21 cellular contexts compared by ENCODE assay signal in genomic region chr1:99181892-99182291, GRCh38.
DNase-seq lines count a peak whose midpoint lies in the region; ATAC-seq, FAIRE-seq and TF ChIP-seq lines count a peak whose summit lies in the region.
"Had no signal": no experiment of that assay in that cellular context is flagged by ENCODE, and none has a peak within 500 bp of the region (broad histone marks: within the 10 kb centered on the region; RNA-seq: fewer than 3 reads in every experiment).

No MANE protein-coding gene starts in this region.

- H3K27me3 ChIP-seq in K562 (ENCODE audit: control insufficient read depth in 2 of 2, insufficient read depth in 2 of 2, low read length in 2 of 2) (no peaks in the 10 kb centered on the region), gastroesophageal sphincter (no peaks in the 10 kb centered on the region)
- H3K27me3 ChIP-seq: BLaER1 had no signal

- H3K36me3 ChIP-seq in K562 (ENCODE audit: control insufficient read depth, insufficient read depth, low read length), result no peaks in the 10 kb centered on the region
- H3K36me3 ChIP-seq in gastroesophageal sphincter, result no peaks in the 10 kb centered on the region
- H3K36me3 ChIP-seq: BLaER1 had no signal

- POLR2A ChIA-PET in K562 (lab: Yijun Ruan, JAX), result no interaction called here

- WGBS in K562 (ENCODE audit: insufficient coverage, low coverage, missing lambda C conversion rate), result 9% methylated on average over 2 of the region's 2 CpGs
- WGBS in gastroesophageal sphincter (ENCODE audit: low coverage in 1 of 2), 2 donors, result 45 to 51% methylated on average over 2 of the region's 2 CpGs

- no peak for FAIRE-seq in K562 (lab: Jason Lieb, UNC)
- FAIRE-seq: G401.6, GM12878, GM18507, RCC 7860 had no signal

- no peak for DNase-seq in Right ventricle myocardium inferior (ENCODE audit: missing footprints)
- DNase-seq in left ventricle myocardium superior, result no peak
- no peak for DNase-seq in K562 (ENCODE audit: extremely low read depth in 1 of 4, low spot score in 3 of 4)
- no peak for DNase-seq in NAMALWA (ENCODE audit: low spot score)
- DNase-seq in SKM-1 (lab: John Stamatoyannopoulos, UW; ENCODE audit: unreplicated experiment), result no peak
- no peak for DNase-seq in OCI-M1 (lab: John Stamatoyannopoulos, UW)
- DNase-seq: CD8-positive, alpha-beta T cell; DMS79; KBM-7; NCI-H1048; NCI-H146; NCI-H2081; NCI-H524 treated with DMSO at 0.1 percent for 48 hours; SHP77 treated with DMSO at 0.1 percent for 48 hours had no signal

- TF ChIP-seq POLR2A in K562 (conservative IDR thresholded peaks at IDR 0.05) (no peak), gastroesophageal sphincter (IDR thresholded peaks at IDR 0.05) (no peak)

- no peak overlapping the region for H3K9ac ChIP-seq in K562 (ENCODE audit: insufficient read depth in 1 of 2, low read depth in 2 of 2, low read length in 2 of 2)
- H3K9ac ChIP-seq: BLaER1 had no signal

- H3K4me3 ChIP-seq in K562, result no peak overlapping the region
- H3K4me3 ChIP-seq in gastroesophageal sphincter, result no peak overlapping the region
- H3K4me3 ChIP-seq: BLaER1, GM12878 had no signal

- no peak overlapping the region for H3K4me2 ChIP-seq in K562 (ENCODE audit: insufficient read depth, low read length)
- H3K4me2 ChIP-seq: BLaER1 had no signal

- no TSS peak for BruUV-seq in K562 (replicated peaks; lab: Mats Ljungman, UMichigan)

- no peaks in the 10 kb centered on the region for H3K79me2 ChIP-seq in K562 (ENCODE audit: control insufficient read depth, insufficient read depth, low read length)

- no peaks in the 10 kb centered on the region for H3K9me3 ChIP-seq in K562 (replicated peaks; ENCODE audit: control insufficient read depth, insufficient read depth, low read depth, low read length)
- no peaks in the 10 kb centered on the region for H3K9me3 ChIP-seq in gastroesophageal sphincter
- H3K9me3 ChIP-seq: BLaER1 had no signal

- intact Hi-C loops in Right ventricle myocardium inferior (cut with DNase I) (loop anchor here (2.0 kb wide), 2 partner anchors 299 to 525 kb away; no protein-coding TSS in a partner anchor), left ventricle myocardium superior (cut with micrococcal nuclease) (loop anchor here (5.0 kb wide), 2 partner anchors 300 to 525 kb away; no protein-coding TSS in a partner anchor), K562 (cut with micrococcal nuclease) (no loop called here)

- in situ Hi-C loops in K562 (cut with MboI), result loop anchor here (10.0 kb wide), 1 partner anchor 523 kb away; no protein-coding TSS in a partner anchor

- H3K9me1 ChIP-seq in K562 (ENCODE audit: control insufficient read depth, insufficient read depth, low read length), result no peaks in the 10 kb centered on the region

- no peaks in the 10 kb centered on the region for H3K4me1 ChIP-seq in K562 (replicated peaks in 1 of 2; ENCODE audit: control insufficient read depth in 2 of 2, insufficient read depth in 2 of 2, low read length in 2 of 2)
- H3K4me1 ChIP-seq in gastroesophageal sphincter, result peaks cover 0 to 10% (median 0%) of the 10 kb centered on the region in 3 donors
- H3K4me1 ChIP-seq: BLaER1 had no signal

- H3K27ac ChIP-seq in K562 (ENCODE audit: extremely low read depth, low read depth, low read length), result no peak overlapping the region
- no peak overlapping the region for H3K27ac ChIP-seq in gastroesophageal sphincter
- H3K27ac ChIP-seq: BLaER1 had no signal

- 0 out of 2 replicates have a peak overlapping the region, but pooled peaks have one; percentile 32 for H2AFZ ChIP-seq in K562 (ENCODE audit: low read depth, low read length)

- TF ChIP-seq RAD21 in K562 (CRISPR knock-in tag; conservative IDR thresholded peaks at IDR 0.05 in 1 of 2, IDR thresholded peaks at IDR 0.05 in 1 of 2), result no peak

- no peak for TF ChIP-seq CTCF in K562 (IDR thresholded peaks at IDR 0.05 in 2 of 3, conservative IDR thresholded peaks at IDR 0.05 in 1 of 3; ENCODE audit: insufficient read depth in 2 of 3, low read depth in 1 of 3, low read length in 3 of 3)
- no peak for TF ChIP-seq CTCF in gastroesophageal sphincter (IDR thresholded peaks at IDR 0.05)

- CTCF ChIA-PET in K562 (lab: Yijun Ruan, JAX; ENCODE audit: low intra/inter-chr PET ratio), result no interaction called here

- ATAC-seq in Right ventricle myocardium inferior (peak; percentile 54), left ventricle myocardium superior (no peak), K562 (no peak), gastroesophageal sphincter (peak; percentile 42), HG03460 (IDR thresholded peaks at IDR 0.05; ENCODE audit: unreplicated experiment) (no peak)
- ATAC-seq: CD8-positive, alpha-beta T cell; GM12878 had no signal

- no peaks in the 10 kb centered on the region for H4K20me1 ChIP-seq in K562 (replicated peaks; ENCODE audit: control insufficient read depth, insufficient read depth, low read length)
- H4K20me1 ChIP-seq: BLaER1 had no signal

- no peak for TF ChIP-seq EP300 in K562 (IDR thresholded peaks at IDR 0.05; ENCODE audit: low read length)
- no peak for TF ChIP-seq EP300 in gastroesophageal sphincter (IDR thresholded peaks at IDR 0.05)

TF ChIP-seq in K562, 482 proteins besides CTCF, POLR2A, EP300 and RAD21:
- no peak for TF ChIP-seq ZNF79 (CRISPR knock-in tag; IDR thresholded peaks at IDR 0.05; ENCODE audit: low read depth)
- TF ChIP-seq PATZ1 (CRISPR knock-in tag; IDR thresholded peaks at IDR 0.05; ENCODE audit: borderline replicate concordance), result no peak
- TF ChIP-seq KLF16 (IDR thresholded peaks at IDR 0.05), result no peak
- TF ChIP-seq NELFE (IDR thresholded peaks at IDR 0.05; ENCODE audit: insufficient read depth, insufficient read length), result no peak
- no peak for TF ChIP-seq ZBTB7A (IDR thresholded peaks at IDR 0.05; ENCODE audit: borderline replicate concordance, control insufficient read depth, low read depth, low read length)
- TF ChIP-seq HCFC1 (IDR thresholded peaks at IDR 0.05; ENCODE audit: low read depth, low read length), result no peak
- no peak for TF ChIP-seq ZNF3 (CRISPR knock-in tag; IDR thresholded peaks at IDR 0.05)
- TF ChIP-seq SP2 (IDR thresholded peaks at IDR 0.05; ENCODE audit: extremely low read depth, low read depth, low read length, poor library complexity, severe bottlenecking), result no peak
- no peak for TF ChIP-seq CCAR2 (IDR thresholded peaks at IDR 0.05; ENCODE audit: low read depth, low read length)
- TF ChIP-seq PHF21A (IDR thresholded peaks at IDR 0.05; ENCODE audit: borderline replicate concordance, low read depth), result no peak
- TF ChIP-seq SMC3 (conservative IDR thresholded peaks at IDR 0.05; ENCODE audit: insufficient read depth, low read depth, low read length), result no peak
- no peak for TF ChIP-seq ZNF699 (CRISPR knock-in tag; IDR thresholded peaks at IDR 0.05; ENCODE audit: insufficient replicate concordance)
- no peak for TF ChIP-seq SMAD2 (IDR thresholded peaks at IDR 0.05; ENCODE audit: low read depth, low read length)
- TF ChIP-seq NONO (IDR thresholded peaks at IDR 0.05; ENCODE audit: low read depth in 2 of 2, low read length in 1 of 2), result no peak
- TF ChIP-seq RBM34 (IDR thresholded peaks at IDR 0.05; ENCODE audit: borderline replicate concordance, insufficient read depth, low read length), result no peak

Comparison
In these comparisons a context has a peak if more than half of its experiments do, and no peak if none do; other contexts are left out.
1. ATAC-seq: peak in Right ventricle myocardium inferior (single experiment) and gastroesophageal sphincter (single experiment); none in left ventricle myocardium superior (single experiment), K562 (single experiment) and HG03460 (single experiment).